In the genomic region with DNA sequence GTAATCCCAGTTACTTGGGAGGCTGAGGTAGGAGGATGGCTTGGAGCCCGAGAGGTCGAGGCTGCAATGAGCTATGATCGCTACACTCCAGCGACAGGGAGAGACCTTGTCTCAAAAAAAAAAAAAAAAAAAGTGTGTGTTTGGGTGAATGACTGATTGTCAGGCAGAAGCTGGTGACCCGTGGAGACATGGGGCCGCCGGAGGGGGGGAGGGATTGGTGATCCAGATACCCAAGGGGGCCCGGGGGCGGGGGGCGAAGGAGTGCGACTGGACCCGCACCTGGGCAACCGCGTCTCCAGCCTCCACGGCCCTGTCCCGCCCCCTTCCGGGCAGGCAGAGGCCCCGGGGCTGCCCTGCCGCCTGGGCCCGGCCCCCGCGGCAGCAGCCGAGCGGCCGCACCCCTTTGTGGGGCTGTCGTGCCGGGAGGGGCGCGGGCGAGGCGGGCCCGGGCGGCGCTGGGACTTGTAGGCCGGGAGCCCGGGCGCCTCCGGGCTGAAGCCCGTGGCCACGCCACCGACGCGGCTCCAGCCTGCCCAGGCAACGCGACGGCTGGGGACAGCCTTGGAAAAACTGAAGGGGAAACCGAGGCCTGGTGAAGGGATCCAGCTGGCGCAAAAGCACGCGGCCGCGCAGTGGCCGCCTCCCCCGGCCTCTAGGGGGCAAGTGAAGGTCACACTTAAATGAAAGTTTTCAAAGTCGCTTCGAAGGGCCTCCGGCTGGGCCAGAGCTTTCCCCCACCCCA, we compare ENCODE assay signal across 1 cellular context.
TF ChIP-seq lines count a peak whose summit lies in the region.

No MANE protein-coding gene starts in this region.

TF ChIP-seq in HepG2, 621 proteins besides CTCF, POLR2A, EP300 and RAD21 (continued from another document):
- TF ChIP-seq HNRNPK (IDR thresholded peaks at IDR 0.05; ENCODE audit: low read depth, low read length, poor library complexity, severe bottlenecking) = peak; percentile 7
- 0 out of 2 replicates have a peak, but pooled peaks have one; percentile 60 for TF ChIP-seq HIC2 (CRISPR knock-in tag; IDR thresholded peaks at IDR 0.05; ENCODE audit: low read depth)
- TF ChIP-seq HDAC2 (CRISPR knock-in tag; IDR thresholded peaks at IDR 0.05) = no peak
- no peak for TF ChIP-seq MLXIP (CRISPR knock-in tag; IDR thresholded peaks at IDR 0.05; ENCODE audit: borderline replicate concordance)
- peak; percentile 74 for TF ChIP-seq SP5 (CRISPR knock-in tag; IDR thresholded peaks at IDR 0.05; ENCODE audit: borderline replicate concordance, low read depth)
- peak; percentile 82 for TF ChIP-seq ZNF143 (CRISPR knock-in tag; IDR thresholded peaks at IDR 0.05)
- no peak for TF ChIP-seq SP1 (IDR thresholded peaks at IDR 0.05)
- 0 out of 2 replicates have a peak, but pooled peaks have one; percentile 4 for TF ChIP-seq SP1 (CRISPR knock-in tag; IDR thresholded peaks at IDR 0.05)
- TF ChIP-seq NR2F2 (IDR thresholded peaks at IDR 0.05; ENCODE audit: borderline replicate concordance, low read depth) = no peak
- TF ChIP-seq ETV5 (CRISPR knock-in tag; IDR thresholded peaks at IDR 0.05; ENCODE audit: borderline replicate concordance) = peak; percentile 21; the same call in 1 of the 2 replicates
